Comparison of ENCODE assay signal across 26 cellular contexts in the genomic region with DNA sequence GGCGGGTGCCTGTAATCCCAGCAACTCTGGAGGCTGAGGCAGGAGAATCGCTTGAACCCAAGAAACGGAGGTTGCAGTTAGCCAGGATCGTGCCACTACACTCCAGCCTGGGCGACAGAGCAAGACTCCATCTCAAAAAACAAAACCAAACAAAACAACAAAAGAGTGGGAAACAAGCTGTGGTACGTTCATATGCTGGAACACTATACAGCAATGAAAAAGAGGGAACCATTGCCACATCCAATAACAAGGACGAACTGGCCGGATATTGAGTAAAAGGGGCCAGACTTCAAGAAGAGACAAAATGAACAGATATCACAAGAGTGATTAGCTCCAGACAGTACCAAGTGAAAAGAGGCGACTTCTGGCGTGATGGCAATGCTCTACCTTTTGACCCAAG. TPM values are rescaled to one million over a fixed set of nuclear protein-coding genes. Genes with fewer than 3 reads are reported as not detected.
A peak's percentile ranks its signal among the peaks of the same experiment; 100 is the strongest.
DNase-seq lines count a peak whose midpoint lies in the region; ATAC-seq, FAIRE-seq and TF ChIP-seq lines count a peak whose summit lies in the region.
"Had no signal": no experiment of that assay in that cellular context is flagged by ENCODE, and none has a peak within 500 bp of the region (broad histone marks: within the 10 kb centered on the region; RNA-seq: fewer than 3 reads in every experiment).

No MANE protein-coding gene starts in this region.

- H3K9ac ChIP-seq in SK-N-SH (no peak overlapping the region), K562 (ENCODE audit: insufficient read depth in 1 of 2, low read depth in 2 of 2, low read length in 2 of 2) (no peak overlapping the region), neural progenitor cell (no peak overlapping the region)
- H3K9ac ChIP-seq: BLaER1 had no signal

- H2AFZ ChIP-seq in SK-N-SH (ENCODE audit: low read depth) (no peak overlapping the region), K562 (ENCODE audit: low read depth, low read length) (no peak overlapping the region), neural progenitor cell (replicated peaks) (no peak overlapping the region)

- H3K9me2 ChIP-seq in SK-N-SH: no peaks in the 10 kb centered on the region

- DNase-seq in SK-N-SH (no peak), K562 (ENCODE audit: extremely low read depth in 1 of 4, low spot score in 3 of 4) (no peak), neural progenitor cell (ENCODE audit: low spot score) (no peak), brain microvascular endothelial cell (no peak), germinal center (ENCODE audit: low spot score) (no peak)
- DNase-seq: ACHN; BE2C; C1 segment of cervical spinal cord; CD4-positive, alpha-beta memory T cell; CD4-positive, CD25-positive, alpha-beta regulatory T cell; CD8-positive, alpha-beta memory T cell; COR-L47; DMS 273 treated with DMSO at 0.1 percent for 48 hours; DMS153; DMS53; DMS79; DND-41; EL; GDM1 had no signal

- H3K4me1 ChIP-seq in SK-N-SH (ENCODE audit: control insufficient read depth in 1 of 2, insufficient read depth in 2 of 2, low read depth in 1 of 2, low read length in 1 of 2): peaks cover 8 to 27% of the 10 kb centered on the region in 2 experiments; a peak in 3 of 4 replicates
- peaks cover 6 to 30% of the 10 kb centered on the region in 2 experiments; a peak in 3 of 5 replicates for H3K4me1 ChIP-seq in K562 (replicated peaks in 1 of 2; ENCODE audit: control insufficient read depth in 2 of 2, insufficient read depth in 2 of 2, low read length in 2 of 2)
- H3K4me1 ChIP-seq in neural progenitor cell: peaks cover 13% of the 10 kb centered on the region

- H3K27ac ChIP-seq in SK-N-SH (ENCODE audit: low read depth in 2 of 2, low read length in 1 of 2): no peak overlapping the region
- H3K27ac ChIP-seq in K562 (ENCODE audit: extremely low read depth, low read depth, low read length): no peak overlapping the region
- no peak overlapping the region for H3K27ac ChIP-seq in neural progenitor cell
- H3K27ac ChIP-seq in brain microvascular endothelial cell: no peak overlapping the region
- H3K27ac ChIP-seq: 22Rv1, BLaER1 had no signal

- FAIRE-seq in K562 (lab: Jason Lieb, UNC): no peak
- FAIRE-seq: GM12878, GM12892, GM18507 had no signal

- intact Hi-C loops in K562 (cut with micrococcal nuclease): no loop called here

- no peak overlapping the region for H3K4me2 ChIP-seq in SK-N-SH
- H3K4me2 ChIP-seq in K562 (ENCODE audit: insufficient read depth, low read length): no peak overlapping the region
- H3K4me2 ChIP-seq in neural progenitor cell: no peak overlapping the region
- H3K4me2 ChIP-seq: BLaER1 had no signal

- H3F3A ChIP-seq in SK-N-SH (replicated peaks; ENCODE audit: insufficient read depth): no peaks in the 10 kb centered on the region
- H3F3A ChIP-seq in neural progenitor cell (ENCODE audit: low read depth): peaks cover 15% of the 10 kb centered on the region

- no peak overlapping the region for H3K4me3 Mint-ChIP-seq in neural progenitor cell
- H3K4me3 Mint-ChIP-seq: CD14-positive monocyte; CD4-positive, alpha-beta memory T cell; CD4-positive, CD25-positive, alpha-beta regulatory T cell had no signal

- CTCF ChIA-PET in SK-N-SH (lab: Yijun Ruan, JAX) (interaction anchor here (7.2 kb wide), 1 partner anchor 10 kb away, joined by 61 read pairs; no protein-coding TSS in a partner anchor), K562 (lab: Yijun Ruan, JAX; ENCODE audit: low intra/inter-chr PET ratio) (no interaction called here)

- H3K36me3 Mint-ChIP-seq in neural progenitor cell: no peaks in the 10 kb centered on the region
- H3K36me3 Mint-ChIP-seq: CD4-positive, alpha-beta memory T cell; CD4-positive, CD25-positive, alpha-beta regulatory T cell had no signal

- peaks cover 12% of the 10 kb centered on the region for H3K27me3 Mint-ChIP-seq in neural progenitor cell (ENCODE audit: insufficient read depth, low read depth)
- H3K27me3 Mint-ChIP-seq: CD4-positive, alpha-beta memory T cell; CD4-positive, CD25-positive, alpha-beta regulatory T cell; CD8-positive, alpha-beta memory T cell had no signal

- H3K79me2 ChIP-seq in SK-N-SH (ENCODE audit: insufficient read depth): peaks cover 7% of the 10 kb centered on the region; the same call in 1 of the 2 replicates
- peaks cover 39% of the 10 kb centered on the region for H3K79me2 ChIP-seq in K562 (ENCODE audit: control insufficient read depth, insufficient read depth, low read length)
- H3K79me2 ChIP-seq in neural progenitor cell (ENCODE audit: low read depth): no peaks in the 10 kb centered on the region

- no TSS peak for BruUV-seq in K562 (replicated peaks; lab: Mats Ljungman, UMichigan)

- H3K9me3 ChIP-seq in SK-N-SH (no peaks in the 10 kb centered on the region), K562 (replicated peaks; ENCODE audit: control insufficient read depth, insufficient read depth, low read depth, low read length) (0 out of 2 replicates have a peak, but pooled peaks cover 2% of the 10 kb centered on the region), neural progenitor cell (ENCODE audit: low read depth) (no peaks in the 10 kb centered on the region)
- H3K9me3 ChIP-seq: BE2C, BLaER1 had no signal

- peak overlapping the region; percentile 46 for H3K27ac Mint-ChIP-seq in neural progenitor cell
- H3K27ac Mint-ChIP-seq: CD14-positive monocyte; CD4-positive, alpha-beta memory T cell; CD8-positive, alpha-beta memory T cell had no signal

- H3K9me1 ChIP-seq in K562 (ENCODE audit: control insufficient read depth, insufficient read depth, low read length): no peaks in the 10 kb centered on the region

- ATAC-seq in SK-N-SH treated with all-trans-retinoic acid at 6 μM for 48 hours: no peak
- no peak for ATAC-seq in K562
- ATAC-seq: GM12878 had no signal

- H3K4me3 ChIP-seq in SK-N-SH (ENCODE audit: low read depth in 2 of 2, low read length in 1 of 2) (no peak overlapping the region), K562 (no peak overlapping the region), neural progenitor cell (no peak overlapping the region), brain microvascular endothelial cell (ENCODE audit: low read depth, low read length) (no peak overlapping the region)
- H3K4me3 ChIP-seq: BLaER1, GM12878 had no signal

- H3K27me3 ChIP-seq in SK-N-SH (ENCODE audit: insufficient read depth): no peaks in the 10 kb centered on the region
- H3K27me3 ChIP-seq in K562 (ENCODE audit: control insufficient read depth in 2 of 2, insufficient read depth in 2 of 2, low read length in 2 of 2): no peaks in the 10 kb centered on the region
- H3K27me3 ChIP-seq in neural progenitor cell: peaks cover 7% of the 10 kb centered on the region
- no peaks in the 10 kb centered on the region for H3K27me3 ChIP-seq in brain microvascular endothelial cell (replicated peaks)
- H3K27me3 ChIP-seq: BE2C, BLaER1 had no signal

- H3K36me3 ChIP-seq in SK-N-SH (replicated peaks in 1 of 2; ENCODE audit: control insufficient read depth in 1 of 2, insufficient read depth in 2 of 2, low read length in 1 of 2) (no peaks in the 10 kb centered on the region), K562 (ENCODE audit: control insufficient read depth, insufficient read depth, low read length) (peaks cover 16% of the 10 kb centered on the region; the same call in 1 of the 3 replicates), neural progenitor cell (no peaks in the 10 kb centered on the region), brain microvascular endothelial cell (replicated peaks) (no peaks in the 10 kb centered on the region)
- H3K36me3 ChIP-seq: BE2C had no signal

- H4K20me1 ChIP-seq in SK-N-SH (ENCODE audit: insufficient read depth) (no peaks in the 10 kb centered on the region), K562 (replicated peaks; ENCODE audit: control insufficient read depth, insufficient read depth, low read length) (no peaks in the 10 kb centered on the region; the same call in 1 of the 2 replicates), neural progenitor cell (ENCODE audit: low read depth) (no peaks in the 10 kb centered on the region)

- TF ChIP-seq POLR2A in K562 (conservative IDR thresholded peaks at IDR 0.05): no peak

- no peaks in the 10 kb centered on the region for H3K9me3 Mint-ChIP-seq in neural progenitor cell
- H3K9me3 Mint-ChIP-seq: CD4-positive, alpha-beta memory T cell; CD4-positive, CD25-positive, alpha-beta regulatory T cell; CD8-positive, alpha-beta memory T cell had no signal

- no peak for TF ChIP-seq EP300 in SK-N-SH (IDR thresholded peaks at IDR 0.05; ENCODE audit: borderline replicate concordance in 1 of 2, low read depth in 1 of 2, low read length in 1 of 2)
- no peak for TF ChIP-seq EP300 in K562 (IDR thresholded peaks at IDR 0.05; ENCODE audit: low read length)

- TF ChIP-seq CTCF in SK-N-SH (IDR thresholded peaks at IDR 0.05) (no peak), K562 (IDR thresholded peaks at IDR 0.05 in 2 of 3, conservative IDR thresholded peaks at IDR 0.05 in 1 of 3; ENCODE audit: insufficient read depth in 2 of 3, low read depth in 1 of 3, low read length in 3 of 3) (no peak), neural progenitor cell (IDR thresholded peaks at IDR 0.05) (no peak), brain microvascular endothelial cell (IDR thresholded peaks at IDR 0.05; ENCODE audit: low read depth, low read length, missing control alignments) (no peak)

- WGBS in SK-N-SH (ENCODE audit: low lambda C conversion rate): 99% methylated on average over 10 of the region's 10 CpGs
- 94% methylated on average over 9 of the region's 10 CpGs for WGBS in K562 (ENCODE audit: insufficient coverage, low coverage, missing lambda C conversion rate)

- POLR2A ChIA-PET in SK-N-SH (lab: Yijun Ruan, JAX) (no interaction called here), K562 (lab: Yijun Ruan, JAX) (no interaction called here)

- peaks cover 14% of the 10 kb centered on the region for H3K4me1 Mint-ChIP-seq in neural progenitor cell

- in situ Hi-C loops in K562 (cut with MboI) (no loop called here), brain microvascular endothelial cell (cut with HindIII; ENCODE audit: low pct_ligation_motif_present, low sequenced_read_pairs) (loop anchor here (25.0 kb wide), 1 partner anchor 324 kb away; a partner anchor contains a TSS)

- TF ChIP-seq RAD21 in SK-N-SH (IDR thresholded peaks at IDR 0.05; ENCODE audit: low read length): no peak
- TF ChIP-seq RAD21 in K562 (CRISPR knock-in tag; conservative IDR thresholded peaks at IDR 0.05 in 1 of 2, IDR thresholded peaks at IDR 0.05 in 1 of 2): no peak

RNA-seq across cellular contexts. Expression of a gene that starts 4.9 kb away (rescaled TPM):
- 48.3 and 49.1 TPM in 2 replicates for polyA plus RNA-seq in SK-N-SH (2012; rRNA removed)
- 30.5 and 43.7 TPM in 2 replicates for polyA plus RNA-seq in SK-N-SH (2012; cell fraction: cytosol; rRNA removed)
- polyA plus RNA-seq in SK-N-SH (2012; cell fraction: nucleus; rRNA removed): 84.7 and 105 TPM in 2 replicates
- total RNA-seq in K562 (2011; cell fraction: chromatin; rRNA removed; ENCODE audit: low replicate concordance): 63.3 and 92.7 TPM in 2 replicates
- total RNA-seq in K562 (2011; cell fraction: nucleolus; rRNA removed): 79.2 and 103 TPM in 2 replicates
- 54.7 and 61.3 TPM in 2 replicates for total RNA-seq in K562 (2011; cell fraction: nucleoplasm; rRNA removed)
- total RNA-seq in K562 (2014; rRNA removed): 60.0 and 64.5 TPM in 2 replicates
- 25.5 and 25.9 TPM in 2 replicates for total RNA-seq in K562 (2014; rRNA removed; fragmentation: Illumina TruSeq; extraction: Trizol)
- 42.3 and 50.0 TPM in 2 replicates for total RNA-seq in K562 (2015; rRNA removed; fragmentation: Illumina TruSeq; extraction: Trizol)
- total RNA-seq in K562 (2021): 45.2 and 47.3 TPM in 2 replicates
- polyA plus RNA-seq in K562 (2011; rRNA removed): 26.4 and 31.0 TPM in 2 replicates
- polyA plus RNA-seq in K562 (2011; cell fraction: cytosol; rRNA removed): 39.3 and 90.4 TPM in 2 replicates
- 128 and 166 TPM in 2 replicates for polyA plus RNA-seq in K562 (2011; cell fraction: nucleus; rRNA removed)
- polyA plus RNA-seq in K562 (2012): 34.4 and 49.3 TPM in 2 replicates
- polyA plus RNA-seq in K562 (2014; fragmentation: Illumina TruSeq; extraction: Trizol): 13.4 and 19.4 TPM in 2 replicates
- polyA plus RNA-seq in K562 (2014; fragmentation: Nextera tagmentation; extraction: Ambion mirVana): 1 to 10 TPM; 1.1 to 2.3 TPM
- 45.7 and 54.9 TPM in 2 replicates for polyA plus RNA-seq in K562 (2014; rRNA removed)
- 12.7 and 14.8 TPM in 2 replicates for polyA minus RNA-seq in K562 (2011; rRNA and poly(A)+ RNA removed)
- 16.8 and 23.4 TPM in 2 replicates for polyA minus RNA-seq in K562 (2011; cell fraction: cytosol; rRNA and poly(A)+ RNA removed)
- polyA minus RNA-seq in K562 (2011; cell fraction: nucleus; rRNA and poly(A)+ RNA removed): 20.7 and 28.4 TPM in 2 replicates
- 11.9 and 27.8 TPM in 2 replicates for total RNA-seq in neural progenitor cell (ENCODE audit: low replicate concordance)

RNA-seq across cellular contexts. Expression of a gene that starts 24.9 kb away (rescaled TPM):
- polyA plus RNA-seq in SK-N-SH (2012; rRNA removed): 163 TPM in 2 replicates
- 133 and 154 TPM in 2 replicates for polyA plus RNA-seq in SK-N-SH (2012; cell fraction: cytosol; rRNA removed)
- 146 and 203 TPM in 2 replicates for polyA plus RNA-seq in SK-N-SH (2012; cell fraction: nucleus; rRNA removed)
- 306 and 548 TPM in 2 replicates for total RNA-seq in K562 (2011; cell fraction: chromatin; rRNA removed; ENCODE audit: low replicate concordance)
- total RNA-seq in K562 (2011; cell fraction: nucleolus; rRNA removed): 286 and 316 TPM in 2 replicates
- total RNA-seq in K562 (2011; cell fraction: nucleoplasm; rRNA removed): 232 and 255 TPM in 2 replicates
- total RNA-seq in K562 (2014; rRNA removed): 407 and 459 TPM in 2 replicates
- total RNA-seq in K562 (2014; rRNA removed; fragmentation: Illumina TruSeq; extraction: Trizol): 340 and 344 TPM in 2 replicates
- total RNA-seq in K562 (2015; rRNA removed; fragmentation: Illumina TruSeq; extraction: Trizol): 363 and 385 TPM in 2 replicates
- 346 and 350 TPM in 2 replicates for total RNA-seq in K562 (2021)
- 324 and 332 TPM in 2 replicates for polyA plus RNA-seq in K562 (2011; rRNA removed)
- polyA plus RNA-seq in K562 (2011; cell fraction: cytosol; rRNA removed): 186 and 200 TPM in 2 replicates
- polyA plus RNA-seq in K562 (2011; cell fraction: nucleus; rRNA removed): 175 and 176 TPM in 2 replicates
- polyA plus RNA-seq in K562 (2012): 218 and 368 TPM in 2 replicates
- 358 and 465 TPM in 2 replicates for polyA plus RNA-seq in K562 (2014; fragmentation: Illumina TruSeq; extraction: Trizol)
- 100 to 1,000 TPM in 1 of 2 experiments, 10 to 100 TPM in 1; 58.1 to 122 TPM for polyA plus RNA-seq in K562 (2014; fragmentation: Nextera tagmentation; extraction: Ambion mirVana)
- 353 and 363 TPM in 2 replicates for polyA plus RNA-seq in K562 (2014; rRNA removed)
- 415 and 509 TPM in 2 replicates for polyA minus RNA-seq in K562 (2011; rRNA and poly(A)+ RNA removed)
- 226 and 244 TPM in 2 replicates for polyA minus RNA-seq in K562 (2011; cell fraction: cytosol; rRNA and poly(A)+ RNA removed)
- 111 and 217 TPM in 2 replicates for polyA minus RNA-seq in K562 (2011; cell fraction: nucleus; rRNA and poly(A)+ RNA removed)
- total RNA-seq in neural progenitor cell (ENCODE audit: low replicate concordance): 252 and 254 TPM in 2 replicates

RNA-seq across cellular contexts. Expression of a gene that starts 45.5 kb away (rescaled TPM):
- polyA plus RNA-seq in SK-N-SH (2012; rRNA removed) (1.2 and 1.4 TPM in 2 replicates), K562 (2011; rRNA removed) (79.7 and 134 TPM in 2 replicates), K562 (2014; fragmentation: Illumina TruSeq; extraction: Trizol) (98.1 and 207 TPM in 2 replicates), K562 (2014; fragmentation: Nextera tagmentation; extraction: Ambion mirVana) (1 to 10 TPM; 3.2 to 7.2 TPM), K562 (2014; rRNA removed) (169 and 202 TPM in 2 replicates)
- polyA plus RNA-seq in SK-N-SH (2012; cell fraction: cytosol; rRNA removed): 0.19 and 0.31 TPM in 2 replicates
- 5.5 and 7.4 TPM in 2 replicates for polyA plus RNA-seq in SK-N-SH (2012; cell fraction: nucleus; rRNA removed)
- total RNA-seq in K562 (2011; cell fraction: chromatin; rRNA removed; ENCODE audit: low replicate concordance): 73.9 and 265 TPM in 2 replicates
- total RNA-seq in K562 (2011; cell fraction: nucleolus; rRNA removed): 233 and 244 TPM in 2 replicates
- total RNA-seq in K562 (2011; cell fraction: nucleoplasm; rRNA removed): 103 and 120 TPM in 2 replicates
- total RNA-seq in K562 (2014; rRNA removed) (192 and 205 TPM in 2 replicates), K562 (2014; rRNA removed; fragmentation: Illumina TruSeq; extraction: Trizol) (25.5 and 39.3 TPM in 2 replicates), K562 (2015; rRNA removed; fragmentation: Illumina TruSeq; extraction: Trizol) (74.5 and 79.5 TPM in 2 replicates), K562 (2021) (249 and 275 TPM in 2 replicates), neural progenitor cell (ENCODE audit: low replicate concordance) (0.31 TPM in 1 of 2 replicates, not detected in the other)
- polyA plus RNA-seq in K562 (2011; cell fraction: cytosol; rRNA removed): 111 and 282 TPM in 2 replicates
- polyA plus RNA-seq in K562 (2011; cell fraction: nucleus; rRNA removed): 306 and 623 TPM in 2 replicates
- polyA plus RNA-seq in K562 (2012): 176 and 251 TPM in 2 replicates
- polyA minus RNA-seq in K562 (2011; rRNA and poly(A)+ RNA removed): 29.0 and 41.3 TPM in 2 replicates
- 111 and 123 TPM in 2 replicates for polyA minus RNA-seq in K562 (2011; cell fraction: cytosol; rRNA and poly(A)+ RNA removed)
- 68.5 and 84.4 TPM in 2 replicates for polyA minus RNA-seq in K562 (2011; cell fraction: nucleus; rRNA and poly(A)+ RNA removed)

Comparison
In these comparisons a context has a peak if more than half of its experiments do, and no peak if none do; other contexts are left out.
1. RNA of a gene that starts 45.5 kb away (total RNA-seq): 25.5 to 275 TPM in K562; 0.31 TPM in neural progenitor cell; every median in the first group is over 10 times any median in the second.